Comparison of ENCODE assay signal across 23 cellular contexts in genomic region chr4:10671750-10672149, GRCh38. TPM values are rescaled to one million over a fixed set of nuclear protein-coding genes. Genes with fewer than 3 reads are reported as not detected.
DNase-seq lines count a peak whose midpoint lies in the region; ATAC-seq and TF ChIP-seq lines count a peak whose summit lies in the region.
"Had no signal": no experiment of that assay in that cellular context is flagged by ENCODE, and none has a peak within 500 bp of the region (broad histone marks: within the 10 kb centered on the region; RNA-seq: fewer than 3 reads in every experiment).

No MANE protein-coding gene starts in this region.

- no peak overlapping the region for H3K4me3 Mint-ChIP-seq in activated CD8-positive, alpha-beta memory T cell treated with anti-CD3 and anti-CD28 coated beads, Interleukin-2, amount 10 ng/mL, durations not matched to agents 7 days and 5 days
- H3K4me3 Mint-ChIP-seq in activated naive CD8-positive, alpha-beta T cell treated with anti-CD3 and anti-CD28 coated beads, Interleukin-2, amount 10 ng/mL, durations not matched to agents 7 days and 5 days = peak overlapping the region; percentile 34
- no peak overlapping the region for H3K4me3 Mint-ChIP-seq in stimulated activated naive B cell treated with anti-CD40 and anti-IgM and Interleukin-4, amounts not matched to agents 10 μg/mL and 1 μg/mL and 100 μg/mL, for 72 hours

- H3K9me3 ChIP-seq in KOPT-K1 (ENCODE audit: insufficient read depth, low read length, poor library complexity, severe bottlenecking) = no peaks in the 10 kb centered on the region
- H3K9me3 ChIP-seq: mucosa of descending colon, neutrophil had no signal

- no peak overlapping the region for H3K4me3 ChIP-seq in coronary artery
- H3K4me3 ChIP-seq: mucosa of descending colon had no signal

- H3K4me1 Mint-ChIP-seq in activated CD8-positive, alpha-beta memory T cell treated with anti-CD3 and anti-CD28 coated beads, Interleukin-2, amount 10 ng/mL, durations not matched to agents 7 days and 5 days = peaks cover 20% of the 10 kb centered on the region
- peaks cover 36% of the 10 kb centered on the region for H3K4me1 Mint-ChIP-seq in activated naive CD8-positive, alpha-beta T cell treated with anti-CD3 and anti-CD28 coated beads, Interleukin-2, amount 10 ng/mL, durations not matched to agents 7 days and 5 days
- peaks cover 23 to 30% of the 10 kb centered on the region in 2 donors for H3K4me1 Mint-ChIP-seq in stimulated activated naive B cell treated with anti-CD40 and anti-IgM and Interleukin-4, amounts not matched to agents 10 μg/mL and 1 μg/mL and 100 μg/mL, for 72 hours

- POLR2A ChIA-PET in activated naive CD8-positive, alpha-beta T cell treated with anti-CD3 and anti-CD28 coated beads, Interleukin-2, amount 10 ng/mL, durations not matched to agents 7 days and 5 days (lab: Charles Lee) = interaction anchor here (0.7 to 1.1 kb wide), 2 partner anchors 12 to 82 kb away, joined by 3 read pairs; no protein-coding TSS in a partner anchor

- no peaks in the 10 kb centered on the region for H3K27me3 Mint-ChIP-seq in activated CD8-positive, alpha-beta memory T cell treated with anti-CD3 and anti-CD28 coated beads, Interleukin-2, amount 10 ng/mL, durations not matched to agents 7 days and 5 days
- H3K27me3 Mint-ChIP-seq in activated naive CD8-positive, alpha-beta T cell treated with anti-CD3 and anti-CD28 coated beads, Interleukin-2, amount 10 ng/mL, durations not matched to agents 7 days and 5 days = no peaks in the 10 kb centered on the region
- no peaks in the 10 kb centered on the region for H3K27me3 Mint-ChIP-seq in stimulated activated naive B cell treated with anti-CD40 and anti-IgM and Interleukin-4, amounts not matched to agents 10 μg/mL and 1 μg/mL and 100 μg/mL, for 72 hours

- CTCF ChIA-PET in activated CD8-positive, alpha-beta memory T cell treated with anti-CD3 and anti-CD28 coated beads, Interleukin-2, amount 10 ng/mL, durations not matched to agents 7 days and 5 days (lab: Charles Lee) = interaction anchor here (1.0 kb wide), 1 partner anchor 12 kb away, joined by 3 read pairs; no protein-coding TSS in a partner anchor

- no peaks in the 10 kb centered on the region for H3K36me3 ChIP-seq in KOPT-K1 (ENCODE audit: insufficient read depth, low read length)
- H3K36me3 ChIP-seq: neutrophil had no signal

- ATAC-seq in activated CD8-positive, alpha-beta memory T cell treated with anti-CD3 and anti-CD28 coated beads, Interleukin-2, amount 10 ng/mL, durations not matched to agents 7 days and 5 days = no peak
- peak; percentile 9 for ATAC-seq in activated naive CD8-positive, alpha-beta T cell treated with anti-CD3 and anti-CD28 coated beads, Interleukin-2, amount 10 ng/mL, durations not matched to agents 7 days and 5 days (ENCODE audit: low read depth)
- no peak for ATAC-seq in stimulated activated naive B cell treated with anti-CD40 and anti-IgM and Interleukin-4, amounts not matched to agents 10 μg/mL and 1 μg/mL and 100 μg/mL, for 72 hours (replicated peaks)
- ATAC-seq: left ventricle myocardium superior had no signal

- H3K36me3 Mint-ChIP-seq in activated CD8-positive, alpha-beta memory T cell treated with anti-CD3 and anti-CD28 coated beads, Interleukin-2, amount 10 ng/mL, durations not matched to agents 7 days and 5 days = no peaks in the 10 kb centered on the region
- peaks cover 7% of the 10 kb centered on the region for H3K36me3 Mint-ChIP-seq in activated naive CD8-positive, alpha-beta T cell treated with anti-CD3 and anti-CD28 coated beads, Interleukin-2, amount 10 ng/mL, durations not matched to agents 7 days and 5 days
- peaks cover 6 to 9% of the 10 kb centered on the region in 2 donors for H3K36me3 Mint-ChIP-seq in stimulated activated naive B cell treated with anti-CD40 and anti-IgM and Interleukin-4, amounts not matched to agents 10 μg/mL and 1 μg/mL and 100 μg/mL, for 72 hours

- DNase-seq in activated CD8-positive, alpha-beta memory T cell treated with anti-CD3 and anti-CD28 coated beads, Interleukin-2, amount 10 ng/mL, durations not matched to agents 7 days and 5 days = no peak
- no peak for DNase-seq in activated CD8-positive, alpha-beta memory T cell treated with anti-CD3 and anti-CD28 coated beads, Interleukin-2, amount 50 U/mL, for 4 hours
- DNase-seq in activated naive CD8-positive, alpha-beta T cell treated with anti-CD3 and anti-CD28 coated beads, Interleukin-2, amount 10 ng/mL, durations not matched to agents 7 days and 5 days = no peak
- DNase-seq in stimulated activated naive B cell treated with anti-CD40 and anti-IgM and Interleukin-4, amounts not matched to agents 10 μg/mL and 1 μg/mL and 100 μg/mL, for 72 hours = no peak
- no peak for DNase-seq in stimulated activated CD4-positive, alpha-beta T cell treated with anti-CD3 and anti-CD28 coated beads, Interleukin-1b, Interleukin-23, amount 100 ng/mL, for 48 hours
- DNase-seq in SW480 (ENCODE audit: low spot score) (no peak), coronary artery (ENCODE audit: low spot score) (no peak)
- DNase-seq: activated gamma-delta T cell; aorta; caudate nucleus; foreskin fibroblast; left ventricle myocardium superior; mucosa of descending colon; NCI-H1694; NCI-H748 treated with DMSO at 0.1 percent for 48 hours; SIG-M5; stimulated activated CD4-positive, alpha-beta T cell treated with anti-CD3 and anti-CD28 coated beads, Interleukin-4, amount 100 ng/mL, for 1 hour had no signal

- H3K27ac Mint-ChIP-seq in activated CD8-positive, alpha-beta memory T cell treated with anti-CD3 and anti-CD28 coated beads, Interleukin-2, amount 10 ng/mL, durations not matched to agents 7 days and 5 days = peak overlapping the region; percentile 76
- peak overlapping the region; percentile 88 for H3K27ac Mint-ChIP-seq in activated naive CD8-positive, alpha-beta T cell treated with anti-CD3 and anti-CD28 coated beads, Interleukin-2, amount 10 ng/mL, durations not matched to agents 7 days and 5 days
- peak overlapping the region; percentile 84 for H3K27ac Mint-ChIP-seq in stimulated activated naive B cell treated with anti-CD40 and anti-IgM and Interleukin-4, amounts not matched to agents 10 μg/mL and 1 μg/mL and 100 μg/mL, for 72 hours

- no peaks in the 10 kb centered on the region for H3K9me3 Mint-ChIP-seq in activated CD8-positive, alpha-beta memory T cell treated with anti-CD3 and anti-CD28 coated beads, Interleukin-2, amount 10 ng/mL, durations not matched to agents 7 days and 5 days (ENCODE audit: low read depth)
- H3K9me3 Mint-ChIP-seq in activated naive CD8-positive, alpha-beta T cell treated with anti-CD3 and anti-CD28 coated beads, Interleukin-2, amount 10 ng/mL, durations not matched to agents 7 days and 5 days = peaks cover 7% of the 10 kb centered on the region
- H3K9me3 Mint-ChIP-seq in stimulated activated naive B cell treated with anti-CD40 and anti-IgM and Interleukin-4, amounts not matched to agents 10 μg/mL and 1 μg/mL and 100 μg/mL, for 72 hours = peaks cover 3 to 5% of the 10 kb centered on the region in 2 donors

- TF ChIP-seq CTCF in coronary artery (IDR thresholded peaks at IDR 0.05) = no peak

- peak overlapping the region; percentile 59 for H3K27ac ChIP-seq in KOPT-K1 (ENCODE audit: low read depth, low read length, poor library complexity, severe bottlenecking)
- H3K27ac ChIP-seq in coronary artery = no peak overlapping the region
- H3K27ac ChIP-seq: C4-2B, neutrophil had no signal

RNA-seq across cellular contexts. Expression of gene CLNK, which starts 12.8 kb away (rescaled TPM):
- under 1 TPM; 0.18 to 0.61 TPM for total RNA-seq in activated CD8-positive, alpha-beta memory T cell treated with anti-CD3 and anti-CD28 coated beads, Interleukin-2, amount 10 ng/mL, durations not matched to agents 7 days and 5 days
- total RNA-seq in activated naive CD8-positive, alpha-beta T cell treated with anti-CD3 and anti-CD28 coated beads, Interleukin-2, amount 10 ng/mL, durations not matched to agents 7 days and 5 days = not detected
- total RNA-seq: dermis microvascular lymphatic vessel endothelial cell; H1; left ventricle myocardium superior; T-helper 2 cell treated with Interferon-gamma antibody and Interleukin-4, amounts not matched to agents 100 ng/mL and 5 ng/mL, for 36 hours had no signal
